In the genomic region with DNA sequence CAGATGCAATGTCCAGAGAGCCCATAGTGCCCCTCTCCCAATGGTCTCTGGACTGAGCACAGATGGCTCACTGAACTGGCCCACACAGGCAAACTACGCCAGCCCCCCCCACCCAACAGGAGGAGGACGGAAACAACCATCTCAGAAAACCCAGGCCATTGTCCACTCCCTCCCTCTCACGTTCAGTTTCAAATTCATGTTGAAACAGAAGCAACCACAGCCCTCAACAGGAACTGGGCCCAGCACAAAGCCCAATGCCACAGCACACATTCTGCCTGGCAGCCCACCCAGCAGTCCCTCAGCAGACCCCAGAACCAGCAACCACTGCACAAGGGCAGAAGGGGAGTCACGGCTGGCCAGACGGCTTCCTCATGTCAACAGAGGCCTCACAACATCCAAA, we compare ENCODE assay signal across 21 cellular contexts. TPM values are rescaled to one million over a fixed set of nuclear protein-coding genes. Genes with fewer than 3 reads are reported as not detected.
DNase-seq lines count a peak whose midpoint lies in the region; ATAC-seq and TF ChIP-seq lines count a peak whose summit lies in the region.
"Had no signal": no experiment of that assay in that cellular context is flagged by ENCODE, and none has a peak within 500 bp of the region (broad histone marks: within the 10 kb centered on the region; RNA-seq: fewer than 3 reads in every experiment).

No MANE protein-coding gene starts in this region.

- CTCF ChIA-PET in activated naive CD4-positive, alpha-beta T cell treated with anti-CD3 and anti-CD28 coated beads, Interleukin-2, amount 10 ng/mL, durations not matched to agents 7 days and 5 days (lab: Charles Lee): interaction anchor here (1.4 kb wide), 1 partner anchor 83 kb away, joined by 4 read pairs; no protein-coding TSS in a partner anchor
- CTCF ChIA-PET in activated CD4-positive, alpha-beta memory T cell treated with anti-CD3 and anti-CD28 coated beads for 36 hours (lab: Charles Lee): no interaction called here

- POLR2A ChIA-PET in activated CD4-positive, alpha-beta memory T cell treated with anti-CD3 and anti-CD28 coated beads for 36 hours (lab: Charles Lee): no interaction called here

- ATAC-seq in GM21526 (IDR thresholded peaks at IDR 0.05; ENCODE audit: low FRiP score, unreplicated experiment) (no peak), HG03025 (IDR thresholded peaks at IDR 0.05; ENCODE audit: low FRiP score, unreplicated experiment) (no peak)
- ATAC-seq: left lung, Panc1 had no signal

- TF ChIP-seq CTCF in endodermal cell (conservative IDR thresholded peaks at IDR 0.05): no peak
- no peak for TF ChIP-seq CTCF in transverse colon (IDR thresholded peaks at IDR 0.05)

- H3K4me1 Mint-ChIP-seq in activated naive CD4-positive, alpha-beta T cell treated with anti-CD3 and anti-CD28 coated beads, Interleukin-2, amount 10 ng/mL, durations not matched to agents 7 days and 5 days: peaks cover 96% of the 10 kb centered on the region
- peaks cover 92% of the 10 kb centered on the region for H3K4me1 Mint-ChIP-seq in activated CD4-positive, alpha-beta memory T cell treated with anti-CD3 and anti-CD28 coated beads for 36 hours (ENCODE audit: low read depth)
- H3K4me1 Mint-ChIP-seq in endodermal cell: peaks cover 25% of the 10 kb centered on the region

- H3K36me3 ChIP-seq in endodermal cell (ENCODE audit: control insufficient read depth, insufficient read depth, low read length) (peaks cover 11% of the 10 kb centered on the region), transverse colon (no peaks in the 10 kb centered on the region)

- H3K9me3 Mint-ChIP-seq in activated naive CD4-positive, alpha-beta T cell treated with anti-CD3 and anti-CD28 coated beads, Interleukin-2, amount 10 ng/mL, durations not matched to agents 7 days and 5 days: no peaks in the 10 kb centered on the region
- no peaks in the 10 kb centered on the region for H3K9me3 Mint-ChIP-seq in activated CD4-positive, alpha-beta memory T cell treated with anti-CD3 and anti-CD28 coated beads for 36 hours
- H3K9me3 Mint-ChIP-seq in endodermal cell: no peaks in the 10 kb centered on the region
- H3K9me3 Mint-ChIP-seq: HFFc6 had no signal

- in situ Hi-C loops in transverse colon (cut with MboI; ENCODE audit: low pct_ligation_motif_present in 1 of 4, low pct_unique_long_range_greater_than_20kb in 1 of 4, low sequenced_read_pairs in 3 of 4): loop anchor here in 1 of 4 donors (25.0 kb wide), 1 partner anchor 95 kb away; no protein-coding TSS in a partner anchor

- no peak for DNase-seq in activated naive CD4-positive, alpha-beta T cell treated with anti-CD3 and anti-CD28 coated beads, Interleukin-2, amount 10 ng/mL, durations not matched to agents 7 days and 5 days
- no peak for DNase-seq in activated naive CD4-positive, alpha-beta T cell treated with anti-CD3 and anti-CD28 coated beads, Interleukin-2, amount 50 U/mL, for 16 hours
- no peak for DNase-seq in activated CD4-positive, alpha-beta memory T cell treated with anti-CD3 and anti-CD28 coated beads for 36 hours
- DNase-seq in endodermal cell: no peak
- DNase-seq in transverse colon: peak; percentile 42
- no peak for DNase-seq in RKO (ENCODE audit: low spot score)
- DNase-seq: activated CD4-positive, CD25-positive, alpha-beta regulatory T cell treated with anti-CD3 and anti-CD28 coated beads, Interleukin-2, amount 50 U/mL, for 72 hours; activated effector memory CD4-positive, alpha-beta T cell treated with Interleukin-2 at 50 U/mL for 16 hours; Calu3; effector CD8-positive, alpha-beta T cell; GF-D8; HFFc6; left lung; NCI-H2081 treated with DMSO at 0.1 percent for 48 hours; NCI-H526; stomach had no signal

- H3K9me3 ChIP-seq in endodermal cell (ENCODE audit: control insufficient read depth, low read length): no peaks in the 10 kb centered on the region
- H3K9me3 ChIP-seq in transverse colon: no peaks in the 10 kb centered on the region
- H3K9me3 ChIP-seq: left lung, stomach had no signal

- peak overlapping the region; percentile 92 for H3K27ac Mint-ChIP-seq in activated naive CD4-positive, alpha-beta T cell treated with anti-CD3 and anti-CD28 coated beads, Interleukin-2, amount 10 ng/mL, durations not matched to agents 7 days and 5 days
- H3K27ac Mint-ChIP-seq in activated CD4-positive, alpha-beta memory T cell treated with anti-CD3 and anti-CD28 coated beads for 36 hours: peak overlapping the region; percentile 86
- H3K27ac Mint-ChIP-seq in endodermal cell: peak overlapping the region; percentile 41
- H3K27ac Mint-ChIP-seq: HFFc6, progenitor cell of endocrine pancreas had no signal

- no peak overlapping the region for H3K9ac ChIP-seq in endodermal cell (ENCODE audit: extremely low read depth, low read length, poor library complexity, severe bottlenecking)

- H3K27me3 ChIP-seq in endodermal cell (ENCODE audit: control insufficient read depth, insufficient read depth, low read length, poor library complexity, severe bottlenecking) (no peaks in the 10 kb centered on the region), transverse colon (no peaks in the 10 kb centered on the region)
- H3K27me3 ChIP-seq: left lung, stomach had no signal

- H3K27ac ChIP-seq in endodermal cell (ENCODE audit: low read depth, low read length) (no peak overlapping the region), transverse colon (peak overlapping the region in 3 of 4 donors; percentile 28 to 57 (median 46))

- peaks cover 2% of the 10 kb centered on the region for H3K4me1 ChIP-seq in endodermal cell (ENCODE audit: control insufficient read depth, insufficient read depth, low read length)
- H3K4me1 ChIP-seq in transverse colon: peaks cover 6 to 36% (median 22%) of the 10 kb centered on the region in 4 donors

- no peak for TF ChIP-seq POLR2A in transverse colon (IDR thresholded peaks at IDR 0.05)

- WGBS in endodermal cell (ENCODE audit: insufficient coverage in 1 of 2, insufficient read length in 1 of 2), 2 experiments: 93 to 100% methylated on average over 1 to 5 of the region's 5 CpGs
- 84% methylated on average over 5 of the region's 5 CpGs; no CpG with 5 or more reads in 1 of the 2 donors for WGBS in transverse colon (ENCODE audit: low coverage in 1 of 2), 2 donors

- no peak overlapping the region for H3K4me3 Mint-ChIP-seq in activated naive CD4-positive, alpha-beta T cell treated with anti-CD3 and anti-CD28 coated beads, Interleukin-2, amount 10 ng/mL, durations not matched to agents 7 days and 5 days
- H3K4me3 Mint-ChIP-seq in activated CD4-positive, alpha-beta memory T cell treated with anti-CD3 and anti-CD28 coated beads for 36 hours: no peak overlapping the region
- H3K4me3 Mint-ChIP-seq in endodermal cell: no peak overlapping the region
- H3K4me3 Mint-ChIP-seq: HFFc6 had no signal

- H3K27me3 Mint-ChIP-seq in activated naive CD4-positive, alpha-beta T cell treated with anti-CD3 and anti-CD28 coated beads, Interleukin-2, amount 10 ng/mL, durations not matched to agents 7 days and 5 days: no peaks in the 10 kb centered on the region
- H3K27me3 Mint-ChIP-seq in activated CD4-positive, alpha-beta memory T cell treated with anti-CD3 and anti-CD28 coated beads for 36 hours: no peaks in the 10 kb centered on the region
- no peaks in the 10 kb centered on the region for H3K27me3 Mint-ChIP-seq in endodermal cell (ENCODE audit: insufficient read depth)
- H3K27me3 Mint-ChIP-seq: progenitor cell of endocrine pancreas had no signal

- H3K4me3 ChIP-seq in endodermal cell (ENCODE audit: low read length) (no peak overlapping the region), transverse colon (no peak overlapping the region)
- H3K4me3 ChIP-seq: left lung, smooth muscle cell, stomach had no signal

- intact Hi-C loops in activated CD4-positive, alpha-beta memory T cell treated with anti-CD3 and anti-CD28 coated beads for 36 hours (cut with micrococcal nuclease): no loop called here
- intact Hi-C loops in transverse colon (cut with DNase I; ENCODE audit: low total_unique reads): no loop called here

- TF ChIP-seq EP300 in transverse colon (IDR thresholded peaks at IDR 0.05; ENCODE audit: low read depth): no peak

- H3K36me3 Mint-ChIP-seq in activated naive CD4-positive, alpha-beta T cell treated with anti-CD3 and anti-CD28 coated beads, Interleukin-2, amount 10 ng/mL, durations not matched to agents 7 days and 5 days: peaks cover 78% of the 10 kb centered on the region
- H3K36me3 Mint-ChIP-seq in activated CD4-positive, alpha-beta memory T cell treated with anti-CD3 and anti-CD28 coated beads for 36 hours: peaks cover 33% of the 10 kb centered on the region
- H3K36me3 Mint-ChIP-seq in endodermal cell (ENCODE audit: low read depth): peaks cover 43% of the 10 kb centered on the region

RNA-seq across cellular contexts. Expression of gene CCDC88C, which starts 10.6 kb away (rescaled TPM):
- total RNA-seq in activated CD4-positive, alpha-beta memory T cell treated with anti-CD3 and anti-CD28 coated beads for 36 hours: 10 to 100 TPM; 73.0 to 74.7 TPM
- total RNA-seq in endodermal cell: 10 to 100 TPM; 50.0 to 50.5 TPM
- polyA plus RNA-seq in endodermal cell (2013, experiment 1 of 2): 26.5 TPM
- 22.2 TPM for polyA plus RNA-seq in endodermal cell (2013, experiment 2 of 2)
- 100 to 1,000 TPM in 1 of 4 donors, 10 to 100 TPM in 3; 29.5 to 171 (median 60.3) TPM for total RNA-seq in transverse colon
- polyA plus RNA-seq: smooth muscle cell had no signal

Comparison
In these comparisons a context has a peak if more than half of its experiments do, and no peak if none do; other contexts are left out.
1. H3K27ac Mint-ChIP-seq: peak in every context shown above with its lines; median percentile 92 in activated naive CD4-positive, alpha-beta T cell treated with anti-CD3 and anti-CD28 coated beads, Interleukin-2, amount 10 ng/mL, durations not matched to agents 7 days and 5 days; 86 in activated CD4-positive, alpha-beta memory T cell treated with anti-CD3 and anti-CD28 coated beads for 36 hours; 41 in endodermal cell.